In genomic region chr1:41666991-41667631, GRCh38 we compare ENCODE assay signal across 9 cellular contexts.
DNase-seq lines count a peak whose midpoint lies in the region; ATAC-seq and TF ChIP-seq lines count a peak whose summit lies in the region.
"Had no signal": no experiment of that assay in that cellular context is flagged by ENCODE, and none has a peak within 500 bp of the region (broad histone marks: within the 10 kb centered on the region; RNA-seq: fewer than 3 reads in every experiment).

No MANE protein-coding gene starts in this region.

- intact Hi-C loops in stomach (cut with DNase I; ENCODE audit: low total_unique reads) (no loop called here), adrenal gland (cut with DNase I) (no loop called here)

- H3K27ac ChIP-seq in stomach (peak overlapping the region in 2 of 5 donors; percentile 19 to 68), adrenal gland (peak overlapping the region in 1 of 5 donors; percentile 6), tibial nerve (no peak overlapping the region)

- H3K9me3 ChIP-seq in stomach: no peaks in the 10 kb centered on the region
- H3K9me3 ChIP-seq in adrenal gland (replicated peaks in 1 of 3): no peaks in the 10 kb centered on the region
- H3K9me3 ChIP-seq in tibial nerve: no peaks in the 10 kb centered on the region

- TF ChIP-seq CTCF in stomach (IDR thresholded peaks at IDR 0.05) (no peak), adrenal gland (IDR thresholded peaks at IDR 0.05) (no peak), tibial nerve (IDR thresholded peaks at IDR 0.05) (no peak)

- no peaks in the 10 kb centered on the region for H3K36me3 ChIP-seq in stomach
- no peaks in the 10 kb centered on the region for H3K36me3 ChIP-seq in adrenal gland (replicated peaks in 1 of 2)
- H3K36me3 ChIP-seq in tibial nerve: no peaks in the 10 kb centered on the region

- WGBS in stomach, 5 donors: 51 to 61% (median 56%) methylated on average over 3 of the region's 3 CpGs
- WGBS in adrenal gland, 4 donors: 77 to 91% (median 83%) methylated on average over 3 of the region's 3 CpGs
- 77% methylated on average over 3 of the region's 3 CpGs for WGBS in tibial nerve, 2 donors

- H3K4me1 ChIP-seq in stomach (peaks cover 0 to 40% (median 24%) of the 10 kb centered on the region in 4 donors), adrenal gland (replicated peaks in 1 of 2) (peaks cover 0 to 7% of the 10 kb centered on the region in 2 donors), tibial nerve (peaks cover 0 to 40% (median 8%) of the 10 kb centered on the region in 4 donors)

- ATAC-seq in GM18861 (IDR thresholded peaks at IDR 0.05; ENCODE audit: unreplicated experiment) (peak; percentile 47), HG03135 (IDR thresholded peaks at IDR 0.05; ENCODE audit: unreplicated experiment) (peak; percentile 57), esophagus mucosa (peak; percentile 33), GM21526 (IDR thresholded peaks at IDR 0.05; ENCODE audit: low FRiP score, unreplicated experiment) (no peak)
- ATAC-seq: K562 had no signal

- no peak for TF ChIP-seq POLR2A in stomach (IDR thresholded peaks at IDR 0.05)
- no peak for TF ChIP-seq POLR2A in adrenal gland (IDR thresholded peaks at IDR 0.05)
- no peak for TF ChIP-seq POLR2A in tibial nerve (IDR thresholded peaks at IDR 0.05)

- peak; percentile 42 for DNase-seq in activated CD4-positive, alpha-beta T cell treated with anti-CD3 and anti-CD28 coated beads, Interleukin-2, amount 50 U/mL, for 1 hour
- DNase-seq in stomach: peak; percentile 57
- DNase-seq in adrenal gland: no peak
- no peak for DNase-seq in tibial nerve (ENCODE audit: low spot score in 2 of 2)

- no peaks in the 10 kb centered on the region for H3K27me3 ChIP-seq in stomach
- H3K27me3 ChIP-seq in adrenal gland: no peaks in the 10 kb centered on the region
- no peaks in the 10 kb centered on the region for H3K27me3 ChIP-seq in tibial nerve

- H3K4me3 ChIP-seq in stomach (no peak overlapping the region), adrenal gland (no peak overlapping the region), tibial nerve (no peak overlapping the region)
- H3K4me3 ChIP-seq: K562 had no signal

- no peak for TF ChIP-seq EP300 in stomach (IDR thresholded peaks at IDR 0.05)
- no peak for TF ChIP-seq EP300 in tibial nerve (IDR thresholded peaks at IDR 0.05)

Comparison
In these comparisons a context has a peak if more than half of its experiments do, and no peak if none do; other contexts are left out.
1. DNase-seq: peak in activated CD4-positive, alpha-beta T cell treated with anti-CD3 and anti-CD28 coated beads, Interleukin-2, amount 50 U/mL, for 1 hour (single experiment) and stomach (single experiment); none in adrenal gland (0 of 7) and tibial nerve (0 of 2).